Comparison of ENCODE assay signal across 24 cellular contexts in genomic region chr20:20820780-20821495, GRCh38.
DNase-seq lines count a peak whose midpoint lies in the region; ATAC-seq, FAIRE-seq and TF ChIP-seq lines count a peak whose summit lies in the region.
"Had no signal": no experiment of that assay in that cellular context is flagged by ENCODE, and none has a peak within 500 bp of the region (broad histone marks: within the 10 kb centered on the region; RNA-seq: fewer than 3 reads in every experiment).

No MANE protein-coding gene starts in this region.

- peak overlapping the region; percentile 70; the same call in 1 of the 2 replicates for H2AK5ac ChIP-seq in H1 (ENCODE audit: low read depth, low read length)

- peak overlapping the region; percentile 93; the same call in 1 of the 2 replicates for H3K18ac ChIP-seq in H1 (ENCODE audit: extremely low read depth, low read length)

- no peaks in the 10 kb centered on the region for H3K79me2 ChIP-seq in GM23338 (replicated peaks; ENCODE audit: insufficient read depth)
- H3K79me2 ChIP-seq in H1 (ENCODE audit: control insufficient read depth in 1 of 2, insufficient read depth in 2 of 2, low read length in 2 of 2): no peaks in the 10 kb centered on the region

- POLR2A ChIA-PET in H1 (lab: Charles Lee; ENCODE audit: partially characterized antibody): interaction anchor here (0.6 to 1.1 kb wide), 4 partner anchors 15 to 133 kb away, joined by 3 to 4 read pairs (median 3); partner anchors contain the start of gene RALGAPA2

- H3K9me3 ChIP-seq in H1 (ENCODE audit: insufficient read depth in 2 of 2, low read depth in 1 of 2, low read length in 1 of 2) (no peaks in the 10 kb centered on the region), MG63 (no peaks in the 10 kb centered on the region)
- H3K9me3 ChIP-seq: body of pancreas, lower lobe of right lung, sigmoid colon, thoracic aorta had no signal

- no peak overlapping the region for H3K56ac ChIP-seq in H1 (replicated peaks; ENCODE audit: insufficient read length, low read depth, low read length)

- H3K4me1 Mint-ChIP-seq in GM23338: peaks cover 48% of the 10 kb centered on the region
- peaks cover 5 to 10% of the 10 kb centered on the region in 2 donors for H3K4me1 Mint-ChIP-seq in natural killer cell
- H3K4me1 Mint-ChIP-seq: activated CD4-positive, alpha-beta T cell treated with anti-CD3 and anti-CD28 coated beads for 36 hours had no signal

- TF ChIP-seq CTCF in GM23338 (conservative IDR thresholded peaks at IDR 0.05; ENCODE audit: low read depth in 2 of 2) (no peak), H1 (IDR thresholded peaks at IDR 0.05; ENCODE audit: control extremely low read depth in 1 of 3, insufficient read depth in 1 of 3, low read depth in 1 of 3, low read length in 3 of 3) (no peak), natural killer cell (IDR thresholded peaks at IDR 0.05) (no peak)

- H2BK5ac ChIP-seq in H1 (ENCODE audit: low read depth, low read length): peak overlapping the region; percentile 89; the same call in 1 of the 2 replicates

- no peak overlapping the region for H3K9ac ChIP-seq in H1 (replicated peaks in 1 of 4; ENCODE audit: extremely low read depth in 1 of 4, low read depth in 3 of 4, low read length in 3 of 4)

- H3K23ac ChIP-seq in H1 (ENCODE audit: insufficient read length): no peak overlapping the region

- DNase-seq in Ammon's horn (ENCODE audit: low spot score): peak; percentile 42
- no peak for DNase-seq in GM23338 (ENCODE audit: low spot score)
- peak; percentile 85 for DNase-seq in NCI-H748 (lab: John Stamatoyannopoulos, UW; ENCODE audit: unreplicated experiment)
- DNase-seq in H1 (ENCODE audit: low read depth in 1 of 2, low spot score in 2 of 2): no peak
- no peak for DNase-seq in MG63
- no peak for DNase-seq in natural killer cell
- no peak for DNase-seq in RKO (ENCODE audit: low spot score)
- no peak for DNase-seq in NCI-H1436 (lab: John Stamatoyannopoulos, UW)
- DNase-seq: activated CD8-positive, alpha-beta memory T cell treated with anti-CD3 and anti-CD28 coated beads, Interleukin-2, amount 10 ng/mL, durations not matched to agents 7 days and 5 days; activated naive CD8-positive, alpha-beta T cell treated with anti-CD3 and anti-CD28 coated beads, Interleukin-2, amount 10 ng/mL, durations not matched to agents 7 days and 5 days; DND-41; lower lobe of right lung; MM.1S; PC-9; sigmoid colon; T1000 had no signal

- no peaks in the 10 kb centered on the region for H3K9me2 ChIP-seq in GM23338 (ENCODE audit: insufficient read depth)

- intact Hi-C loops in natural killer cell (cut with micrococcal nuclease): loop anchor here (10.0 kb wide), 1 partner anchor 736 kb away; no protein-coding TSS in a partner anchor

- peak overlapping the region; percentile 98; the same call in 1 of the 2 replicates for H2BK20ac ChIP-seq in H1 (ENCODE audit: low read length)

- ATAC-seq in GM23338: no peak
- ATAC-seq in natural killer cell: no peak
- ATAC-seq: activated CD4-positive, alpha-beta T cell treated with anti-CD3 and anti-CD28 coated beads for 36 hours; activated CD8-positive, alpha-beta memory T cell treated with anti-CD3 and anti-CD28 coated beads, Interleukin-2, amount 10 ng/mL, durations not matched to agents 7 days and 5 days; stimulated activated memory B cell treated with anti-CD40 and anti-IgM and Interleukin-4, amounts not matched to agents 10 μg/mL and 1 μg/mL and 100 μg/mL, for 72 hours had no signal

- H3K36me3 ChIP-seq in GM23338 (ENCODE audit: insufficient read depth) (no peaks in the 10 kb centered on the region), H1 (ENCODE audit: control insufficient read depth in 2 of 4, insufficient read depth in 4 of 4, low read length in 3 of 4) (no peaks in the 10 kb centered on the region), MG63 (no peaks in the 10 kb centered on the region)
- H3K36me3 ChIP-seq: lower lobe of right lung, sigmoid colon, thoracic aorta had no signal

- H3K4me1 ChIP-seq in GM23338 (ENCODE audit: insufficient read depth): peaks cover 44% of the 10 kb centered on the region
- peaks cover 9 to 18% (median 14%) of the 10 kb centered on the region in 4 experiments; a peak in 6 of 7 replicates for H3K4me1 ChIP-seq in H1 (replicated peaks in 1 of 4; ENCODE audit: control insufficient read depth in 3 of 4, insufficient read depth in 4 of 4, low read length in 3 of 4)
- H3K4me1 ChIP-seq: sigmoid colon had no signal

- H3K4me3 Mint-ChIP-seq in GM23338 (no peak overlapping the region), natural killer cell (no peak overlapping the region)
- H3K4me3 Mint-ChIP-seq: activated CD4-positive, alpha-beta T cell treated with anti-CD3 and anti-CD28 coated beads for 36 hours; activated CD8-positive, alpha-beta memory T cell treated with anti-CD3 and anti-CD28 coated beads, Interleukin-2, amount 10 ng/mL, durations not matched to agents 7 days and 5 days; activated naive CD8-positive, alpha-beta T cell treated with anti-CD3 and anti-CD28 coated beads, Interleukin-2, amount 10 ng/mL, durations not matched to agents 7 days and 5 days; stimulated activated memory B cell treated with anti-CD40 and anti-IgM and Interleukin-4, amounts not matched to agents 10 μg/mL and 1 μg/mL and 100 μg/mL, for 72 hours had no signal

- H3K27me3 ChIP-seq in GM23338 (ENCODE audit: insufficient read depth): no peaks in the 10 kb centered on the region
- H3K27me3 ChIP-seq in H1 (replicated peaks in 1 of 4; ENCODE audit: control insufficient read depth in 3 of 4, extremely low read depth in 1 of 4, insufficient read depth in 3 of 4, low read length in 3 of 4): peaks cover 0 to 2% (median 0%) of the 10 kb centered on the region in 4 experiments; a peak in 1 of 7 replicates
- H3K27me3 ChIP-seq in MG63: no peaks in the 10 kb centered on the region
- H3K27me3 ChIP-seq: body of pancreas had no signal

- H4K20me1 ChIP-seq in GM23338 (replicated peaks; ENCODE audit: insufficient read depth) (no peaks in the 10 kb centered on the region), H1 (replicated peaks in 1 of 2; ENCODE audit: control insufficient read depth in 1 of 2, insufficient read depth in 2 of 2, low read length in 2 of 2) (no peaks in the 10 kb centered on the region)

- no peak overlapping the region for H4K8ac ChIP-seq in H1 (ENCODE audit: extremely low read depth, insufficient read depth, low read length)

- H3K4me2 ChIP-seq in GM23338 (0 out of 2 replicates have a peak overlapping the region, but pooled peaks have one; percentile 53), H1 (ENCODE audit: insufficient read depth in 1 of 2, low read depth in 2 of 2, low read length in 2 of 2) (peak overlapping the region in 1 of 2 experiments; percentile 23; a peak in 1 of 4 replicates)
- H3K4me2 ChIP-seq: PC-9 had no signal

- H3K36me3 Mint-ChIP-seq in GM23338 (ENCODE audit: low read depth) (no peaks in the 10 kb centered on the region), natural killer cell (no peaks in the 10 kb centered on the region)
- H3K36me3 Mint-ChIP-seq: activated CD8-positive, alpha-beta memory T cell treated with anti-CD3 and anti-CD28 coated beads, Interleukin-2, amount 10 ng/mL, durations not matched to agents 7 days and 5 days; activated naive CD8-positive, alpha-beta T cell treated with anti-CD3 and anti-CD28 coated beads, Interleukin-2, amount 10 ng/mL, durations not matched to agents 7 days and 5 days; stimulated activated memory B cell treated with anti-CD40 and anti-IgM and Interleukin-4, amounts not matched to agents 10 μg/mL and 1 μg/mL and 100 μg/mL, for 72 hours had no signal

- no peak for TF ChIP-seq POLR2A in H1 (IDR thresholded peaks at IDR 0.05; ENCODE audit: control extremely low read depth in 1 of 2, low read depth in 2 of 2, low read length in 2 of 2)

- peak overlapping the region; percentile 9 for H3K4ac ChIP-seq in H1 (replicated peaks; ENCODE audit: insufficient read length, low read depth, low read length)

- H2BK12ac ChIP-seq in H1 (ENCODE audit: low read depth, low read length): peak overlapping the region; percentile 97; the same call in 1 of the 2 replicates

- no peak overlapping the region for H4K5ac ChIP-seq in H1 (ENCODE audit: insufficient read length, low read depth, low read length)

- H3K27ac ChIP-seq in GM23338 (ENCODE audit: low read depth): no peak overlapping the region
- H3K27ac ChIP-seq in H1 (ENCODE audit: low read depth, low read length): no peak overlapping the region
- H3K27ac ChIP-seq: body of pancreas, lower lobe of right lung, PC-9, sigmoid colon, thoracic aorta had no signal

- H3K79me1 ChIP-seq in H1 (ENCODE audit: low read depth, low read length): no peaks in the 10 kb centered on the region

- FAIRE-seq in H1 (lab: Jason Lieb, UNC): no peak
- FAIRE-seq: colon, GM18507, keratinocyte had no signal

- no peak for TF ChIP-seq EP300 in H1 (IDR thresholded peaks at IDR 0.05; ENCODE audit: borderline replicate concordance in 1 of 2, low read depth in 2 of 2, low read length in 2 of 2)

- H3K27ac Mint-ChIP-seq in GM23338 (peak overlapping the region; percentile 14; the same call in 1 of the 2 replicates), natural killer cell (no peak overlapping the region)
- H3K27ac Mint-ChIP-seq: activated CD4-positive, alpha-beta T cell treated with anti-CD3 and anti-CD28 coated beads for 36 hours; activated CD8-positive, alpha-beta memory T cell treated with anti-CD3 and anti-CD28 coated beads, Interleukin-2, amount 10 ng/mL, durations not matched to agents 7 days and 5 days; activated naive CD8-positive, alpha-beta T cell treated with anti-CD3 and anti-CD28 coated beads, Interleukin-2, amount 10 ng/mL, durations not matched to agents 7 days and 5 days; activated T-helper 2 cell treated with anti-CD3 and anti-CD28 coated beads, Interferon-gamma antibody, Interleukin-2, Interleukin-4, amounts not matched to agents 10 μg/mL and 5 μg/mL and 100 μg/mL, durations not matched to agents 14 hours and 24 hours and 36 hours; stimulated activated memory B cell treated with anti-CD40 and anti-IgM and Interleukin-4, amounts not matched to agents 10 μg/mL and 1 μg/mL and 100 μg/mL, for 72 hours had no signal

- no peak overlapping the region for H3K4me3 ChIP-seq in GM23338
- no peak overlapping the region for H3K4me3 ChIP-seq in H1 (ENCODE audit: extremely low read depth in 1 of 4, insufficient read depth in 2 of 4, low read depth in 3 of 4, low read length in 4 of 4)
- H3K4me3 ChIP-seq in MG63: no peak overlapping the region
- H3K4me3 ChIP-seq: body of pancreas, lower lobe of right lung, PC-9, sigmoid colon, thoracic aorta had no signal

- no peaks in the 10 kb centered on the region for H3K9me3 Mint-ChIP-seq in GM23338
- no peaks in the 10 kb centered on the region for H3K9me3 Mint-ChIP-seq in natural killer cell
- H3K9me3 Mint-ChIP-seq: activated naive CD8-positive, alpha-beta T cell treated with anti-CD3 and anti-CD28 coated beads, Interleukin-2, amount 10 ng/mL, durations not matched to agents 7 days and 5 days; activated T-helper 2 cell treated with anti-CD3 and anti-CD28 coated beads, Interferon-gamma antibody, Interleukin-2, Interleukin-4, amounts not matched to agents 10 μg/mL and 5 μg/mL and 100 μg/mL, durations not matched to agents 14 hours and 24 hours and 36 hours; stimulated activated memory B cell treated with anti-CD40 and anti-IgM and Interleukin-4, amounts not matched to agents 10 μg/mL and 1 μg/mL and 100 μg/mL, for 72 hours had no signal

- no peak overlapping the region for H4K91ac ChIP-seq in H1 (replicated peaks; ENCODE audit: insufficient read length, low read length)

- H2BK120ac ChIP-seq in H1 (replicated peaks; ENCODE audit: low read depth, low read length): peak overlapping the region; percentile 55

- no peaks in the 10 kb centered on the region for H3F3A ChIP-seq in GM23338 (replicated peaks; ENCODE audit: low read depth)

- no peak overlapping the region for H3K14ac ChIP-seq in H1 (ENCODE audit: insufficient read length)

- WGBS in H1 (ENCODE audit: extremely low coverage in 1 of 2, insufficient coverage in 1 of 2, insufficient read length in 1 of 2, insufficient replicate concordance in 2 of 2, low coverage in 1 of 2, low lambda C conversion rate in 2 of 2, missing lambda C conversion rate in 1 of 2), 2 experiments: 65% methylated on average over 9 of the region's 9 CpGs; no CpG with 5 or more reads in 1 of the 2 experiments

- CTCF ChIA-PET in H1 (lab: Charles Lee; ENCODE audit: partially characterized antibody): interaction anchor here (0.6 to 10.9 kb wide), 21 partner anchors 9 to 684 kb away, joined by 3 to 128 read pairs (median 4); partner anchors contain the start of gene RALGAPA2

- no peaks in the 10 kb centered on the region for H3K23me2 ChIP-seq in H1 (ENCODE audit: low read depth, low read length)

- H2AFZ ChIP-seq in GM23338: peak overlapping the region; percentile 87
- 0 out of 2 replicates have a peak overlapping the region, but pooled peaks have one; percentile 87 for H2AFZ ChIP-seq in H1 (ENCODE audit: low read length)
- H2AFZ ChIP-seq: PC-9 had no signal

- TF ChIP-seq RAD21 in H1 (IDR thresholded peaks at IDR 0.05 in 1 of 2, conservative IDR thresholded peaks at IDR 0.05 in 1 of 2; ENCODE audit: low read depth in 2 of 2, low read length in 2 of 2): no peak

- H3K27me3 Mint-ChIP-seq in GM23338 (ENCODE audit: insufficient read depth, low read depth, poor library complexity) (peaks cover 13% of the 10 kb centered on the region), natural killer cell (ENCODE audit: low read depth in 2 of 2) (peaks cover 7 to 14% of the 10 kb centered on the region in 2 donors)

- H2BK15ac ChIP-seq in H1 (ENCODE audit: low read length): no peak overlapping the region

Comparison
In these comparisons a context has a peak if more than half of its experiments do, and no peak if none do; other contexts are left out.
1. DNase-seq: peak in Ammon's horn (single experiment) and NCI-H748 (single experiment); none in GM23338 (single experiment), H1 (0 of 2), MG63 (single experiment), natural killer cell (single experiment), RKO (single experiment) and NCI-H1436 (single experiment).